9 cellular contexts compared by ENCODE assay signal in genomic region chr12:64730585-64730964, GRCh38. TPM values are rescaled to one million over a fixed set of nuclear protein-coding genes. Genes with fewer than 3 reads are reported as not detected.
DNase-seq lines count a peak whose midpoint lies in the region; ATAC-seq and TF ChIP-seq lines count a peak whose summit lies in the region.
"Had no signal": no experiment of that assay in that cellular context is flagged by ENCODE, and none has a peak within 500 bp of the region (broad histone marks: within the 10 kb centered on the region; RNA-seq: fewer than 3 reads in every experiment).

No MANE protein-coding gene starts in this region.

- peaks cover 0 to 42% (median 20%) of the 10 kb centered on the region in 12 donors for H3K4me1 ChIP-seq in heart left ventricle
- H3K4me1 ChIP-seq in right atrium auricular region, result peaks cover 0 to 19% of the 10 kb centered on the region in 2 donors
- peaks cover 9 to 17% (median 14%) of the 10 kb centered on the region in 4 donors for H3K4me1 ChIP-seq in upper lobe of left lung

- intact Hi-C loops in heart left ventricle (cut with DNase I), result no loop called here

- TF ChIP-seq CTCF in heart left ventricle (IDR thresholded peaks at IDR 0.05) (no peak), right atrium auricular region (IDR thresholded peaks at IDR 0.05) (no peak), upper lobe of left lung (IDR thresholded peaks at IDR 0.05) (no peak)

- WGBS in heart left ventricle, 4 donors, result 47 to 54% (median 51%) methylated on average over 2 of the region's 2 CpGs
- 47 to 64% methylated on average over 2 of the region's 2 CpGs for WGBS in upper lobe of left lung, 2 donors

- H3K27ac ChIP-seq in heart left ventricle (peak overlapping the region in 11 of 12 donors; percentile 2 to 85 (median 43)), right atrium auricular region (peak overlapping the region in 1 of 2 donors; percentile 28), upper lobe of left lung (peak overlapping the region; percentile 37 to 79 (median 51))

- H3K9me3 ChIP-seq in heart left ventricle (no peaks in the 10 kb centered on the region), right atrium auricular region (no peaks in the 10 kb centered on the region), upper lobe of left lung (no peaks in the 10 kb centered on the region)

- no peaks in the 10 kb centered on the region for H3K9me3 Mint-ChIP-seq in central memory CD8-positive, alpha-beta T cell

- peak overlapping the region; percentile 65 for H3K4me3 Mint-ChIP-seq in central memory CD8-positive, alpha-beta T cell

- peaks cover 0 to 72% (median 53%) of the 10 kb centered on the region in 9 donors for H3K36me3 ChIP-seq in heart left ventricle
- peaks cover 20% of the 10 kb centered on the region for H3K36me3 ChIP-seq in right atrium auricular region
- H3K36me3 ChIP-seq in upper lobe of left lung, result peaks cover 0 to 47% (median 21%) of the 10 kb centered on the region in 4 donors

- ATAC-seq in heart left ventricle (no peak), upper lobe of left lung (ENCODE audit: low FRiP score in 2 of 2) (no peak), HG03469 (IDR thresholded peaks at IDR 0.05; ENCODE audit: unreplicated experiment) (no peak)
- ATAC-seq in central memory CD8-positive, alpha-beta T cell (replicated peaks; ENCODE audit: extremely low read depth, poor library complexity, severe bottlenecking), result peak; percentile 53

- H3K4me3 ChIP-seq in heart left ventricle, result peak overlapping the region in 2 of 12 donors; percentile 10 to 14
- no peak overlapping the region for H3K4me3 ChIP-seq in right atrium auricular region
- H3K4me3 ChIP-seq in upper lobe of left lung, result no peak overlapping the region

- H3K36me3 Mint-ChIP-seq in central memory CD8-positive, alpha-beta T cell (ENCODE audit: insufficient read depth), result peaks cover 9% of the 10 kb centered on the region

- peak overlapping the region; percentile 97 for H3K27ac Mint-ChIP-seq in central memory CD8-positive, alpha-beta T cell (ENCODE audit: low read depth)

- no peak for TF ChIP-seq EP300 in upper lobe of left lung (IDR thresholded peaks at IDR 0.05)

- H3K4me1 Mint-ChIP-seq in central memory CD8-positive, alpha-beta T cell, result peaks cover 20% of the 10 kb centered on the region

- TF ChIP-seq POLR2A in heart left ventricle (IDR thresholded peaks at IDR 0.05), result no peak
- no peak for TF ChIP-seq POLR2A in upper lobe of left lung (IDR thresholded peaks at IDR 0.05)

- no peaks in the 10 kb centered on the region for H3K27me3 ChIP-seq in heart left ventricle
- H3K27me3 ChIP-seq in right atrium auricular region, result no peaks in the 10 kb centered on the region
- no peaks in the 10 kb centered on the region for H3K27me3 ChIP-seq in upper lobe of left lung

- DNase-seq in heart left ventricle (no peak), right atrium auricular region (ENCODE audit: low spot score) (no peak), NCI-H146 (lab: John Stamatoyannopoulos, UW) (peak; percentile 79), upper lobe of left lung (no peak), NCI-H82 (lab: John Stamatoyannopoulos, UW) (no peak), Ammon's horn (ENCODE audit: low spot score) (no peak)
- DNase-seq in central memory CD8-positive, alpha-beta T cell (ENCODE audit: low spot score in 2 of 2), result no peak
- DNase-seq: activated CD4-positive, alpha-beta T cell treated with anti-CD3 and anti-CD28 coated beads, Interleukin-2, amount 50 U/mL, for 4 hours had no signal

- no peaks in the 10 kb centered on the region for H3K27me3 Mint-ChIP-seq in central memory CD8-positive, alpha-beta T cell

RNA-seq across cellular contexts. Expression of gene GNS, which starts 28.6 kb away (rescaled TPM):
- total RNA-seq in heart left ventricle (100 to 1,000 TPM in 8 of 9 donors, 10 to 100 TPM in 1; 82.7 to 246 (median 116) TPM), right atrium auricular region (100 to 1,000 TPM in 1 of 2 donors, 10 to 100 TPM in 1; 76.5 to 106 TPM), upper lobe of left lung (100 to 1,000 TPM in 4 of 6 donors, 10 to 100 TPM in 2; 43.0 to 201 (median 135) TPM)
- polyA plus RNA-seq in heart left ventricle, result 10 to 100 TPM; 22.0 to 82.9 TPM
